ENCODE assay signal across 18 cellular contexts in the genomic region with DNA sequence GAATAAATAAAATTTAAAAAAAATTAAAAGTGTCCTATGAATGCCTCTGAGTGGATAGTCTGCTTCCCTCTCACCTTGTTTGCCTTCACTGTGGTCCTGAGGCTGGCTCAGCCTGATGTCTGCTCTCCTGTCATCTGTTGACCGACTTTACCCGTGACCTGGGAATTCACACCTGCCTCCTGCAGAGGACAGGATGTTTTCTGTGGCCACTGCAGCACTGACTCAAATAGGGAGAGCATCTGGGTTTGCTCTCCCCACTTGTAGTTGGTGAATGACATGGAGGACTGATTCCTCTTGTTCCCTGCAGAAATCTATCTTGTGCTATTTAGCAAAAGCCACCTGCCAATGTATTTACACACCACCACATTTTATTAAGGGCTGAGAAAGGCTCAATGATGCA. TPM values are rescaled to one million over a fixed set of nuclear protein-coding genes. Genes with fewer than 3 reads are reported as not detected.
A peak's percentile ranks its signal among the peaks of the same experiment; 100 is the strongest.
DNase-seq lines count a peak whose midpoint lies in the region; ATAC-seq, FAIRE-seq and TF ChIP-seq lines count a peak whose summit lies in the region.
"Had no signal": no experiment of that assay in that cellular context is flagged by ENCODE, and none has a peak within 500 bp of the region (broad histone marks: within the 10 kb centered on the region; RNA-seq: fewer than 3 reads in every experiment).

No MANE protein-coding gene starts in this region.

- in situ Hi-C loops in IMR-90 (cut with MboI; ENCODE audit: low sequenced_read_pairs) = no loop called here

- H3K9me3 ChIP-seq in IMR-90 (ENCODE audit: control insufficient read depth, insufficient read depth, low read length) (no peaks in the 10 kb centered on the region), Peyer's patch (no peaks in the 10 kb centered on the region)
- H3K9me3 ChIP-seq: BLaER1 had no signal

- no peak overlapping the region for H3K4me3 Mint-ChIP-seq in activated naive CD8-positive, alpha-beta T cell treated with anti-CD3 and anti-CD28 coated beads, Interleukin-2, amount 50 U/mL, for 24 hours
- H3K4me3 Mint-ChIP-seq in immature natural killer cell = no peak overlapping the region

- H3K56ac ChIP-seq in IMR-90 (ENCODE audit: extremely low read depth, insufficient read depth, low read length) = no peak overlapping the region

- H3K27me3 Mint-ChIP-seq in activated naive CD8-positive, alpha-beta T cell treated with anti-CD3 and anti-CD28 coated beads, Interleukin-2, amount 50 U/mL, for 24 hours = no peaks in the 10 kb centered on the region
- H3K27me3 Mint-ChIP-seq in immature natural killer cell (ENCODE audit: low read depth in 3 of 3) = peaks cover 0 to 3% (median 1%) of the 10 kb centered on the region in 3 donors

- H3K9me1 ChIP-seq in IMR-90 (ENCODE audit: insufficient read depth, low read length) = peaks cover 10% of the 10 kb centered on the region

- no peak overlapping the region for H2BK5ac ChIP-seq in IMR-90 (ENCODE audit: low read depth, low read length, poor library complexity, severe bottlenecking)

- H3K9ac ChIP-seq in IMR-90 (ENCODE audit: low read depth, low read length) = no peak overlapping the region
- H3K9ac ChIP-seq: BLaER1, parathyroid adenoma had no signal

- no peak overlapping the region for H3K23ac ChIP-seq in IMR-90 (ENCODE audit: low read depth, low read length)

- POLR2A ChIA-PET in IMR-90 (lab: Charles Lee; ENCODE audit: unreplicated experiment) = no interaction called here

- intact Hi-C loops in IMR-90 (cut with micrococcal nuclease) = no loop called here

- no peaks in the 10 kb centered on the region for H3K36me3 Mint-ChIP-seq in activated naive CD8-positive, alpha-beta T cell treated with anti-CD3 and anti-CD28 coated beads, Interleukin-2, amount 50 U/mL, for 24 hours (ENCODE audit: low read depth)
- H3K36me3 Mint-ChIP-seq in immature natural killer cell = peaks cover 0 to 3% (median 0%) of the 10 kb centered on the region in 3 donors

- H2AK5ac ChIP-seq in IMR-90 (ENCODE audit: low read depth, low read length) = 0 out of 2 replicates have a peak overlapping the region, but pooled peaks have one; percentile 18

- peak; percentile 66 for FAIRE-seq in GM19239 (lab: Jason Lieb, UNC)
- FAIRE-seq: K562, small intestine had no signal

- DNase-seq in GM12865 (ENCODE audit: low read depth) (peak; percentile 64), GM19239 (ENCODE audit: insufficient read length, low spot score) (no peak), IMR-90 (no peak), immature natural killer cell (no peak), inferior parietal cortex (ENCODE audit: extremely low spot score) (no peak), Peyer's patch (no peak)
- no peak for DNase-seq in activated naive CD8-positive, alpha-beta T cell treated with anti-CD3 and anti-CD28 coated beads, Interleukin-2, amount 50 U/mL, for 24 hours
- DNase-seq: DND-41; effector CD4-positive, alpha-beta T cell; NCI-H1092; small intestine; stimulated activated naive CD4-positive, alpha-beta T cell treated with Interleukin-2 at 50 U/mL for 16 hours had no signal

- H2AK9ac ChIP-seq in IMR-90 (replicated peaks; ENCODE audit: low read depth, low read length, poor library complexity) = no peak overlapping the region

- CTCF ChIA-PET in IMR-90 (lab: Yijun Ruan, JAX) = no interaction called here

- H2BK120ac ChIP-seq in IMR-90 (ENCODE audit: low read depth, low read length) = no peak overlapping the region

- dilution Hi-C loops in IMR-90 (cut with HindIII; ENCODE audit: low sequenced_read_pairs, unreplicated experiment) = no loop called here

- H3K27me3 ChIP-seq in IMR-90 (ENCODE audit: control insufficient read depth, insufficient read depth, low read length) = no peaks in the 10 kb centered on the region
- H3K27me3 ChIP-seq in Peyer's patch = no peaks in the 10 kb centered on the region
- H3K27me3 ChIP-seq: BLaER1, hepatocyte had no signal

- TF ChIP-seq CTCF in GM12865 (IDR thresholded peaks at IDR 0.05; ENCODE audit: insufficient read depth, low read depth, low read length, missing control alignments) = no peak
- TF ChIP-seq CTCF in IMR-90 (conservative IDR thresholded peaks at IDR 0.05; ENCODE audit: low read depth, low read length) = no peak
- TF ChIP-seq CTCF in Peyer's patch (IDR thresholded peaks at IDR 0.05) = no peak

- no peaks in the 10 kb centered on the region for H4K20me1 ChIP-seq in IMR-90 (ENCODE audit: insufficient read depth, low read length)
- H4K20me1 ChIP-seq: BLaER1 had no signal

- no peak overlapping the region for H2BK20ac ChIP-seq in IMR-90 (ENCODE audit: low read depth, low read length)

- no peak overlapping the region for H3K14ac ChIP-seq in IMR-90 (replicated peaks; ENCODE audit: low read depth, low read length)

- H3K4ac ChIP-seq in IMR-90 (ENCODE audit: low read depth, low read length) = no peak overlapping the region

- H3K27ac ChIP-seq in IMR-90 (ENCODE audit: insufficient read depth, low read length) (no peak overlapping the region), Peyer's patch (no peak overlapping the region)
- H3K27ac ChIP-seq: BLaER1, hepatocyte, parathyroid adenoma had no signal

- no peak overlapping the region for H4K91ac ChIP-seq in IMR-90 (ENCODE audit: insufficient read depth, low read depth, low read length)

- no peaks in the 10 kb centered on the region for H3K9me3 Mint-ChIP-seq in activated naive CD8-positive, alpha-beta T cell treated with anti-CD3 and anti-CD28 coated beads, Interleukin-2, amount 50 U/mL, for 24 hours
- no peaks in the 10 kb centered on the region for H3K9me3 Mint-ChIP-seq in immature natural killer cell

- H3K18ac ChIP-seq in IMR-90 (ENCODE audit: low read depth, low read length) = no peak overlapping the region

- no peaks in the 10 kb centered on the region for H3K79me1 ChIP-seq in IMR-90 (ENCODE audit: low read depth in 1 of 2, low read length in 2 of 2)

- H3K27ac Mint-ChIP-seq in activated naive CD8-positive, alpha-beta T cell treated with anti-CD3 and anti-CD28 coated beads, Interleukin-2, amount 50 U/mL, for 24 hours = no peak overlapping the region
- peak overlapping the region in 2 of 6 donors; percentile 44 to 69 for H3K27ac Mint-ChIP-seq in immature natural killer cell

- no peak overlapping the region for H3K4me2 ChIP-seq in IMR-90 (ENCODE audit: low read depth, low read length)
- H3K4me2 ChIP-seq: BLaER1, hepatocyte had no signal

- H4K8ac ChIP-seq in IMR-90 (ENCODE audit: low read depth in 2 of 2, low read length in 2 of 2) = no peak overlapping the region

- H3K4me3 ChIP-seq in GM12865 (ENCODE audit: low read depth, low read length) (no peak overlapping the region), IMR-90 (ENCODE audit: insufficient read depth, low read depth, low read length) (no peak overlapping the region), Peyer's patch (no peak overlapping the region)
- H3K4me3 ChIP-seq: BLaER1, hepatocyte, K562 had no signal

- no TSS peak for BruUV-seq in IMR-90 (replicated peaks; lab: Mats Ljungman, UMichigan)

- no peak overlapping the region; the same call in 2 of the 3 replicates for H2BK15ac ChIP-seq in IMR-90 (ENCODE audit: low read depth, low read length)

- H4K5ac ChIP-seq in IMR-90 (ENCODE audit: low read depth, low read length) = no peak overlapping the region

- no peak for TF ChIP-seq RAD21 in IMR-90 (IDR thresholded peaks at IDR 0.05; ENCODE audit: low read length)

- H3K4me1 ChIP-seq in IMR-90 (ENCODE audit: control insufficient read depth, insufficient read depth, low read length) (peaks cover 6% of the 10 kb centered on the region), Peyer's patch (no peaks in the 10 kb centered on the region)
- H3K4me1 ChIP-seq: BLaER1, parathyroid adenoma had no signal

- TF ChIP-seq POLR2A in IMR-90 (IDR thresholded peaks at IDR 0.05; ENCODE audit: low read depth, low read length) (no peak), Peyer's patch (IDR thresholded peaks at IDR 0.05) (no peak)

- WGBS in IMR-90 (ENCODE audit: extremely low coverage in 2 of 2, insufficient read length in 1 of 2), 2 experiments = no CpG with 5 or more reads among the region's 2 CpGs

- H3K4me1 Mint-ChIP-seq in activated naive CD8-positive, alpha-beta T cell treated with anti-CD3 and anti-CD28 coated beads, Interleukin-2, amount 50 U/mL, for 24 hours = peaks cover 20% of the 10 kb centered on the region
- peaks cover 6 to 15% of the 10 kb centered on the region in 2 donors for H3K4me1 Mint-ChIP-seq in immature natural killer cell

- H3K36me3 ChIP-seq in IMR-90 (ENCODE audit: control insufficient read depth, insufficient read depth, low read length) (no peaks in the 10 kb centered on the region), Peyer's patch (no peaks in the 10 kb centered on the region)
- H3K36me3 ChIP-seq: BLaER1 had no signal

- no peak for ATAC-seq in IMR-90 (ENCODE audit: low read depth)
- peak; percentile 24 for ATAC-seq in activated naive CD8-positive, alpha-beta T cell treated with anti-CD3 and anti-CD28 coated beads, Interleukin-2, amount 50 U/mL, for 24 hours
- ATAC-seq: K562, SK-N-SH treated with all-trans-retinoic acid at 6 μM for 48 hours had no signal

- H2AFZ ChIP-seq in IMR-90 (replicated peaks; ENCODE audit: low read length, poor library complexity) = no peak overlapping the region
- H2AFZ ChIP-seq: hepatocyte, parathyroid adenoma had no signal

TF ChIP-seq in IMR-90, 13 proteins besides CTCF, POLR2A, EP300 and RAD21:
- TF ChIP-seq MXI1 (IDR thresholded peaks at IDR 0.05; ENCODE audit: borderline replicate concordance, low read depth, low read length) (no peak), RFX5 (IDR thresholded peaks at IDR 0.05; ENCODE audit: low read depth, low read length) (no peak), SMC3 (IDR thresholded peaks at IDR 0.05; ENCODE audit: low read depth, low read length) (no peak), RCOR1 (IDR thresholded peaks at IDR 0.05; ENCODE audit: insufficient replicate concordance, low read length) (no peak), NFE2L2 (IDR thresholded peaks at IDR 0.05; ENCODE audit: low read depth, low read length) (no peak)

RNA-seq across cellular contexts. Expression of gene ERVFRD-1, which starts 52.4 kb away (rescaled TPM):
- total RNA-seq in IMR-90 (2012; rRNA removed) = not detected in 2 replicates
- not detected in 2 replicates for polyA plus RNA-seq in IMR-90 (2012; rRNA removed)
- not detected in 2 replicates for polyA plus RNA-seq in IMR-90 (2012; cell fraction: cytosol; rRNA removed)
- not detected in 2 replicates for polyA plus RNA-seq in IMR-90 (2012; cell fraction: nucleus; rRNA removed; ENCODE audit: low replicate concordance)
- polyA plus RNA-seq in immature natural killer cell = under 1 TPM in 1 of 3 donors, not detected in 2; 0.09 TPM
- total RNA-seq in Peyer's patch = not detected
- total RNA-seq: cardiac septum had no signal
